Comparison of ENCODE assay signal across 8 cellular contexts in the genomic region with DNA sequence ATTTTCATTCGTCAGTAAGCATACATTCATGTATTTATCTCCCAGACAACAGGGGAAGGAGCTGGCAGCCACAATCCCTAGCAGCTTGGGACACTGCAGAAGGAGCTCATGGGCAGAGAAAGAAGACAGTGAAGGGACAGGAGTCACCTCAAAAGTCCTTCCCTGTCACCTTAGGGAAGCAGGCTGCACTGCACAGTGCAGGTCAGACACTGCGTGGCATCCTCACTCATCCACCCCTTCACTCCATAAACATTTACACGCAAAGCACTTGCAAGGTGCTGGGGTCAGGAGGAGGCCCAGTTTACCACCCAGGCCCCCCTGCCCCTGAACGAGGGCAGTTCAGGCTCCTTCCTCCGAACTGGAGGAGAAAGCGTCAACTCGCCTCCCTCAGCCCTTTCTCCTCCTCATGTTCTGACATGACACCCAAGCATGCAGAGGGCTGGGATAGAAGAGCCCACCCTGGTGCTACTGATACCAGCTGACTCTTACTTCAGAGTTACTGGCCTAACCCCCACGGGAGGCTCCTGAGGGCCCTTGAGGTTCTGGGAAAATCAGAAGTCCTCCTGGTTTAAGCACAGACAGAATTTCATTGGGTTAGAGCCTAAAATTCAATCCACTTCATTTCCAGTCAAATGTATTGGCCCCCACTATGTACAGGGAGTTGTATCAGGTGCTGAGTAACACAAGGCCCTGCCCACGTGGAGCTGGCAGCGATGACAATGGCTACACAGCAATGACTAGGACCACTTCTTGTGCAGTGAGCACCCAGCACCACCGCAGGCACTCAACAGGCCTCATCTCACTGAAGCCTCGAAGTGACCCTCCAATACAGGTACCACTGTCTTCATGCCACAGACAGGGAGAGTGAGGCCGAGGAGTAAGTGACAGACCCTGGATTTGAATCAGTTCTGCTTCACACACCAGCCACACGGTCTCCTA.
DNase-seq lines count a peak whose midpoint lies in the region; ATAC-seq, FAIRE-seq and TF ChIP-seq lines count a peak whose summit lies in the region.

No MANE protein-coding gene starts in this region.

- no peak for FAIRE-seq in urothelium cell line (lab: Jason Lieb, UNC)

- H3K27me3 Mint-ChIP-seq in central memory CD8-positive, alpha-beta T cell: no peaks in the 10 kb centered on the region
- no peaks in the 10 kb centered on the region for H3K27me3 Mint-ChIP-seq in natural killer cell (ENCODE audit: low read depth in 2 of 2)

- peak overlapping the region; percentile 75 for H3K4me3 Mint-ChIP-seq in central memory CD8-positive, alpha-beta T cell
- peak overlapping the region; percentile 66 for H3K4me3 Mint-ChIP-seq in natural killer cell

- H3K4me1 Mint-ChIP-seq in central memory CD8-positive, alpha-beta T cell: peaks cover 82% of the 10 kb centered on the region
- peaks cover 80 to 89% of the 10 kb centered on the region in 2 donors for H3K4me1 Mint-ChIP-seq in natural killer cell

- intact Hi-C loops in natural killer cell (cut with micrococcal nuclease): loop anchor here (5.0 to 10.0 kb wide), 2 partner anchors 262 to 685 kb away; a partner anchor contains a TSS

- H3K9me3 Mint-ChIP-seq in central memory CD8-positive, alpha-beta T cell: no peaks in the 10 kb centered on the region
- H3K9me3 Mint-ChIP-seq in natural killer cell: no peaks in the 10 kb centered on the region

- peak overlapping the region; percentile 95 for H3K27ac Mint-ChIP-seq in central memory CD8-positive, alpha-beta T cell (ENCODE audit: low read depth)
- H3K27ac Mint-ChIP-seq in natural killer cell: peak overlapping the region; percentile 98 to 99

- peaks cover 21% of the 10 kb centered on the region for H3K36me3 Mint-ChIP-seq in central memory CD8-positive, alpha-beta T cell (ENCODE audit: insufficient read depth)
- no peaks in the 10 kb centered on the region for H3K36me3 Mint-ChIP-seq in natural killer cell

- ATAC-seq in central memory CD8-positive, alpha-beta T cell (replicated peaks; ENCODE audit: extremely low read depth, poor library complexity, severe bottlenecking): no peak
- ATAC-seq in natural killer cell: no peak
- no peak for ATAC-seq in HG03378 (IDR thresholded peaks at IDR 0.05; ENCODE audit: unreplicated experiment)

- TF ChIP-seq CTCF in natural killer cell (IDR thresholded peaks at IDR 0.05): no peak

- peak overlapping the region; percentile 37 for H3K4me3 ChIP-seq in Jurkat, Clone E6-1 (ENCODE audit: low read length)

- peak; percentile 31 for DNase-seq in Ammon's horn (ENCODE audit: low spot score)
- DNase-seq in Jurkat, Clone E6-1 (ENCODE audit: low read depth, low spot score): no peak
- DNase-seq in central memory CD8-positive, alpha-beta T cell (ENCODE audit: low spot score in 2 of 2): no peak
- no peak for DNase-seq in natural killer cell
- no peak for DNase-seq in urothelium cell line (ENCODE audit: low spot score)
- no peak for DNase-seq in NCI-H526 (lab: John Stamatoyannopoulos, UW)
- no peak for DNase-seq in amniotic stem cell (lab: John Stamatoyannopoulos, UW)
